ENCODE assay signal across 8 cellular contexts in the genomic region with DNA sequence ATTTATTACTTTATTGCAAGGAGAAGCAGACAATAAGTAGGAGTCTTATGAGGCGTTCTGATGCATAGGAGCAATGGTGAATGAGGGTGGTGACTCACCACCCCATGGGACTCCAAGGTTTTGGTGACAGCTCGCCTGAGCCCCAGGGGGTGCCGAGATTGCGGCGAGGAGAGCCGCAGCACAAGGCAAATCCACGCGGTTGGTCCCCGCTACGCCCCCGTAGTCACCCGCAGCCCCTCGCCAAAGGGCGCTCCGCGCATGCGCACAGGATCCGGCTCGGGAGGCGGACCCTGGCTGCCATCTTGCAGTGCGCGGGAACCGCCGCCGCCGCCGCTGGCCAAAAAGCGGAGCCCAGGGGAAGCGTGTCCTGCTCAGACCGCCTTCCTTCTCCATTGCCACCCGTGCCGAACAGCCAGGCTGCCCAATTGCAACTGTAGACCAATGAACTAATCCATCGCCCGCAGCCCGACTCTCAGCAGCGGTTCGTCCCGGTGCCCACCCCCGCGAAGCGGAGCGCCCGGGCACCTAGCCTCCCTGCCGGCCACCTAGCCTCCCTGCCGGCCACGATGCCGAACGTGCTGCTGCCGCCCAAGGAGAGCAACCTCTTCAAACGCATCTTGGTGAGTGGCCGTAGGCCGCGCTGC. TPM values are rescaled to one million over a fixed set of nuclear protein-coding genes. Genes with fewer than 3 reads are reported as not detected.
DNase-seq lines count a peak whose midpoint lies in the region; ATAC-seq and TF ChIP-seq lines count a peak whose summit lies in the region.

A gene (plus strand): TSS at position 305 of the 644 bp plus-strand sequence. CDS start 262 bp downstream, at position 567.

- TF ChIP-seq CTCF in GM12873 (IDR thresholded peaks at IDR 0.05; ENCODE audit: insufficient read depth, low read depth, low read length, missing control alignments) (peak; percentile 9), cardiac muscle cell (IDR thresholded peaks at IDR 0.05; ENCODE audit: low read depth, low read length) (no peak), parathyroid adenoma (IDR thresholded peaks at IDR 0.05) (no peak), tibial artery (IDR thresholded peaks at IDR 0.05) (peak in 1 of 2 experiments; percentile 17)

- H3K27ac ChIP-seq in cardiac muscle cell: peak within 1 kb of the TSS; percentile 86
- H3K27ac ChIP-seq in parathyroid adenoma: peak within 1 kb of the TSS; percentile 79
- peak within 1 kb of the TSS; percentile 95 to 97 for H3K27ac ChIP-seq in tibial artery

- H3K4me2 ChIP-seq in parathyroid adenoma (ENCODE audit: low read length): peak within 1 kb of the TSS; percentile 92

- DNase-seq in NCI-H128 (lab: John Stamatoyannopoulos, UW; ENCODE audit: unreplicated experiment) (peak; percentile 86), SW 1271 (lab: John Stamatoyannopoulos, UW) (peak; percentile 70 to 72), cardiac muscle cell (ENCODE audit: low read depth in 1 of 2, low spot score in 1 of 2) (peak; percentile 93), tibial artery (peak; percentile 87 to 94)
- peak; percentile 92 for DNase-seq in activated naive CD8-positive, alpha-beta T cell treated with anti-CD3 and anti-CD28 coated beads, Interleukin-2, amount 50 U/mL, for 16 hours (ENCODE audit: low read depth, low spot score)

- H3K79me2 ChIP-seq in parathyroid adenoma: peaks cover 22% of the 10 kb centered on the region

- H3K4me3 ChIP-seq in cardiac muscle cell (peak within 1 kb of the TSS; percentile 92), parathyroid adenoma (ENCODE audit: low read depth, low read length) (peak within 1 kb of the TSS; percentile 89), tibial artery (peak within 1 kb of the TSS; percentile 91 to 97)

- H3K4me1 ChIP-seq in cardiac muscle cell (ENCODE audit: low read depth): peaks cover 22% of the 10 kb centered on the region
- no peaks in the 10 kb centered on the region for H3K4me1 ChIP-seq in parathyroid adenoma
- H3K4me1 ChIP-seq in tibial artery: peaks cover 0 to 33% (median 17%) of the 10 kb centered on the region in 4 donors

- H3K9ac ChIP-seq in parathyroid adenoma: peak within 1 kb of the TSS; percentile 91

- H2AFZ ChIP-seq in parathyroid adenoma: peak within 1 kb of the TSS; percentile 91

- H3K27me3 ChIP-seq in cardiac muscle cell: no peaks in the 10 kb centered on the region
- H3K27me3 ChIP-seq in parathyroid adenoma (ENCODE audit: control insufficient read depth, insufficient read depth, low read length): no peaks in the 10 kb centered on the region
- H3K27me3 ChIP-seq in tibial artery: no peaks in the 10 kb centered on the region

- intact Hi-C loops in tibial artery (cut with DNase I; ENCODE audit: low total_unique reads): loop anchor here (2.0 kb wide), 1 partner anchor 50 kb away; no protein-coding TSS in a partner anchor

- H3K9me3 ChIP-seq in cardiac muscle cell (ENCODE audit: low read depth) (no peaks in the 10 kb centered on the region), parathyroid adenoma (ENCODE audit: control insufficient read depth, low read length) (no peaks in the 10 kb centered on the region), tibial artery (no peaks in the 10 kb centered on the region)

- H3K36me3 ChIP-seq in cardiac muscle cell (no peaks in the 10 kb centered on the region), parathyroid adenoma (ENCODE audit: control insufficient read depth, insufficient read depth, low read length) (no peaks in the 10 kb centered on the region), tibial artery (no peaks in the 10 kb centered on the region)

- peak; percentile 69 for ATAC-seq in HG02678 (IDR thresholded peaks at IDR 0.05; ENCODE audit: unreplicated experiment)

RNA-seq across cellular contexts. Expression of the gene that starts here (rescaled TPM):
- 7.4 and 15.5 TPM in 2 replicates for total RNA-seq in cardiac muscle cell
- 18.6 and 19.8 TPM in 2 replicates for polyA plus RNA-seq in cardiac muscle cell

Comparison
In these comparisons a context has a peak if more than half of its experiments do, and no peak if none do; other contexts are left out.
1. Peak in every context shown above with its lines: DNase-seq, ATAC-seq, H3K4me3 ChIP-seq and H3K27ac ChIP-seq.